In the genomic region with DNA sequence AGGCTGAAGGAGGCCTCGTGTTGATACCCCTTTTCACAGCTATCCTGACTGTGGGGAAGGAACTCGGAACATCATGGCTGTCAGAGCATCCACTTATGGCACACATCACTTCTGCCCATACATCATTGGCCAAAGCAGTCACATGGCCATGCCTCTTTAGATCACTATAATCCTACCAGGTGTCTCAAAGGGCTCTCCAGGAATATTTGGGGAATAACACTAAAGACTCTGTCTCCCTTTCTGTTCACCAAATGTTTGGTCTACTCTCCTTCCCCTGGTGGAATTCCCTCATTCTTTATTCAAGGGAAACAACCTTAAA, we compare ENCODE assay signal across 16 cellular contexts. TPM values are rescaled to one million over a fixed set of nuclear protein-coding genes. Genes with fewer than 3 reads are reported as not detected.
DNase-seq lines count a peak whose midpoint lies in the region; ATAC-seq, FAIRE-seq and TF ChIP-seq lines count a peak whose summit lies in the region.
"Had no signal": no experiment of that assay in that cellular context is flagged by ENCODE, and none has a peak within 500 bp of the region (broad histone marks: within the 10 kb centered on the region; RNA-seq: fewer than 3 reads in every experiment).

No MANE protein-coding gene starts in this region.

- no peak for TF ChIP-seq CTCF in activated B cell treated with CpG ODN at 0.5 μM for 24 hours (IDR thresholded peaks at IDR 0.05)

- H3K9me3 Mint-ChIP-seq in activated B cell treated with CpG ODN at 0.5 μM for 24 hours (peaks cover 5% of the 10 kb centered on the region), memory B cell (peaks cover 6% of the 10 kb centered on the region)

- H3K4me3 Mint-ChIP-seq in activated B cell treated with CpG ODN at 0.5 μM for 24 hours (peak overlapping the region; percentile 8), memory B cell (no peak overlapping the region)

- H3K36me3 ChIP-seq in GM23248 (ENCODE audit: low read depth) = peaks cover 9% of the 10 kb centered on the region
- H3K36me3 ChIP-seq in stomach smooth muscle (ENCODE audit: control insufficient read depth in 2 of 2, insufficient read depth in 2 of 2, low read length in 2 of 2) = peaks cover 0 to 3% of the 10 kb centered on the region in 2 donors
- no peaks in the 10 kb centered on the region for H3K36me3 ChIP-seq in small intestine (ENCODE audit: control insufficient read depth in 2 of 2, insufficient read depth in 2 of 2, low read length in 2 of 2)
- H3K36me3 ChIP-seq: BLaER1 had no signal

- in situ Hi-C loops in GM23248 (cut with MboI) = loop anchor here (25.0 kb wide), 1 partner anchor 500 kb away; a partner anchor contains a TSS

- H3K27ac ChIP-seq in GM23248 (no peak overlapping the region), stomach smooth muscle (ENCODE audit: low read length) (peak overlapping the region; percentile 0), small intestine (ENCODE audit: low read depth in 1 of 2, low read length in 1 of 2) (peak overlapping the region in 1 of 2 donors; percentile 14), caudate nucleus (ENCODE audit: low read depth, low read length) (no peak overlapping the region)
- H3K27ac ChIP-seq: BLaER1, WERI-Rb-1 had no signal

- CTCF ChIA-PET in activated B cell treated with CpG ODN at 0.5 μM for 24 hours (lab: Charles Lee) = interaction anchor here (0.9 to 1.7 kb wide), 3 partner anchors 116 to 912 kb away, joined by 3 to 4 read pairs (median 4); no protein-coding TSS in a partner anchor

- WGBS in GM23248 (ENCODE audit: low coverage in 1 of 2, low lambda C conversion rate in 2 of 2, missing lambda C conversion rate in 2 of 2), 2 experiments = 71 to 85% methylated on average over 2 of the region's 2 CpGs
- 89 to 97% (median 90%) methylated on average over 2 of the region's 2 CpGs for WGBS in small intestine, 3 donors

- H3K9me3 ChIP-seq in GM23248 (ENCODE audit: low read depth) (no peaks in the 10 kb centered on the region), stomach smooth muscle (ENCODE audit: control insufficient read depth in 2 of 2, low read length in 2 of 2) (no peaks in the 10 kb centered on the region), small intestine (ENCODE audit: control insufficient read depth, low read depth) (no peaks in the 10 kb centered on the region)
- H3K9me3 ChIP-seq: BLaER1 had no signal

- no peak overlapping the region for H3K4me2 ChIP-seq in GM23248 (ENCODE audit: unreplicated experiment)
- H3K4me2 ChIP-seq: BLaER1 had no signal

- H3K27ac Mint-ChIP-seq in activated B cell treated with CpG ODN at 0.5 μM for 24 hours (peak overlapping the region; percentile 99), memory B cell (peak overlapping the region; percentile 52)

- no peak for FAIRE-seq in small intestine (lab: Jason Lieb, UNC)
- FAIRE-seq: GM12891 had no signal

- H3F3A ChIP-seq in GM23248 (ENCODE audit: insufficient read depth) = peaks cover 22% of the 10 kb centered on the region

- H3K36me3 Mint-ChIP-seq in activated B cell treated with CpG ODN at 0.5 μM for 24 hours (ENCODE audit: low read depth) = peaks cover 56% of the 10 kb centered on the region
- H3K36me3 Mint-ChIP-seq in memory B cell = peaks cover 20% of the 10 kb centered on the region

- peaks cover 3% of the 10 kb centered on the region; the same call in 1 of the 2 replicates for H4K20me1 ChIP-seq in GM23248 (ENCODE audit: insufficient read depth)

- no peaks in the 10 kb centered on the region for H3K27me3 ChIP-seq in GM23248 (replicated peaks; ENCODE audit: insufficient read depth)
- no peaks in the 10 kb centered on the region for H3K27me3 ChIP-seq in stomach smooth muscle (ENCODE audit: control insufficient read depth in 1 of 2, insufficient read depth in 2 of 2, low read length in 2 of 2)
- no peaks in the 10 kb centered on the region for H3K27me3 ChIP-seq in small intestine (ENCODE audit: control insufficient read depth in 2 of 2, insufficient read depth in 2 of 2, low read length in 2 of 2)

- DNase-seq in GM23248 (no peak), activated B cell treated with CpG ODN at 0.5 μM for 24 hours (no peak), memory B cell (ENCODE audit: low spot score in 2 of 2) (no peak), germinal center (ENCODE audit: low spot score) (no peak), small intestine (no peak), caudate nucleus (lab: John Stamatoyannopoulos, UW) (no peak), NCI-H1694 (lab: John Stamatoyannopoulos, UW) (no peak)
- DNase-seq: activated naive CD4-positive, alpha-beta T cell treated with Interleukin-2 at 50 U/mL for 16 hours; central memory CD4-positive, alpha-beta T cell; midbrain; NCI-H2227 treated with DMSO at 0.1 percent for 48 hours; posterior cingulate gyrus; WERI-Rb-1 had no signal

- H3K9ac ChIP-seq in GM23248 = no peak overlapping the region
- no peak overlapping the region for H3K9ac ChIP-seq in stomach smooth muscle (ENCODE audit: low read length in 2 of 2)
- H3K9ac ChIP-seq: BLaER1 had no signal

- POLR2A ChIA-PET in activated B cell treated with CpG ODN at 0.5 μM for 24 hours (lab: Charles Lee) = interaction anchor here (0.8 to 0.9 kb wide), 2 partner anchors 30 to 485 kb away, joined by 3 to 4 read pairs; no protein-coding TSS in a partner anchor

- peaks cover 15% of the 10 kb centered on the region for H3K4me1 ChIP-seq in GM23248 (ENCODE audit: insufficient read depth)
- H3K4me1 ChIP-seq in stomach smooth muscle (ENCODE audit: control insufficient read depth, insufficient read depth, low read length) = peaks cover 10% of the 10 kb centered on the region
- no peaks in the 10 kb centered on the region for H3K4me1 ChIP-seq in small intestine (ENCODE audit: control insufficient read depth in 2 of 2, insufficient read depth in 1 of 2, low read depth in 1 of 2, low read length in 1 of 2)

- no peak overlapping the region for H3K4me3 ChIP-seq in GM23248
- H3K4me3 ChIP-seq in stomach smooth muscle (ENCODE audit: low read length in 2 of 2) = no peak overlapping the region
- no peak overlapping the region for H3K4me3 ChIP-seq in small intestine (ENCODE audit: low read depth in 1 of 2, low read length in 2 of 2)
- H3K4me3 ChIP-seq: BLaER1 had no signal

- peaks cover 19% of the 10 kb centered on the region for H3K79me2 ChIP-seq in GM23248 (ENCODE audit: insufficient read depth)

- H3K9me2 ChIP-seq in GM23248 (ENCODE audit: insufficient read depth) = no peaks in the 10 kb centered on the region

- ATAC-seq in activated B cell treated with CpG ODN at 0.5 μM for 24 hours (ENCODE audit: low read depth) (no peak), memory B cell (ENCODE audit: low read depth) (no peak)

- no peaks in the 10 kb centered on the region for H3K27me3 Mint-ChIP-seq in activated B cell treated with CpG ODN at 0.5 μM for 24 hours
- H3K27me3 Mint-ChIP-seq in memory B cell = no peaks in the 10 kb centered on the region

- intact Hi-C loops in activated B cell treated with CpG ODN at 0.5 μM for 24 hours (cut with micrococcal nuclease) = no loop called here

- H3K4me1 Mint-ChIP-seq in activated B cell treated with CpG ODN at 0.5 μM for 24 hours (peaks cover 30% of the 10 kb centered on the region), memory B cell (peaks cover 19% of the 10 kb centered on the region)

- 0 out of 2 replicates have a peak overlapping the region, but pooled peaks have one; percentile 6 for H2AFZ ChIP-seq in GM23248

RNA-seq across cellular contexts. Expression of a gene that starts 3.0 kb away (rescaled TPM):
- total RNA-seq in GM23248 (2014; rRNA removed; shearing (Covaris generic)) = 107 and 112 TPM in 2 replicates
- polyA plus RNA-seq in GM23248 (2016; fragmentation: Nextera tagmentation; extraction: Ambion mirVana) (43.4 and 45.3 TPM in 2 replicates), small intestine (10 to 100 TPM; 47.4 to 82.2 (median 50.3) TPM)
- 35.3 and 36.6 TPM in 2 replicates for total RNA-seq in activated B cell treated with CpG ODN at 0.5 μM for 24 hours
